ENCODE assay signal across 10 cellular contexts in the genomic region with DNA sequence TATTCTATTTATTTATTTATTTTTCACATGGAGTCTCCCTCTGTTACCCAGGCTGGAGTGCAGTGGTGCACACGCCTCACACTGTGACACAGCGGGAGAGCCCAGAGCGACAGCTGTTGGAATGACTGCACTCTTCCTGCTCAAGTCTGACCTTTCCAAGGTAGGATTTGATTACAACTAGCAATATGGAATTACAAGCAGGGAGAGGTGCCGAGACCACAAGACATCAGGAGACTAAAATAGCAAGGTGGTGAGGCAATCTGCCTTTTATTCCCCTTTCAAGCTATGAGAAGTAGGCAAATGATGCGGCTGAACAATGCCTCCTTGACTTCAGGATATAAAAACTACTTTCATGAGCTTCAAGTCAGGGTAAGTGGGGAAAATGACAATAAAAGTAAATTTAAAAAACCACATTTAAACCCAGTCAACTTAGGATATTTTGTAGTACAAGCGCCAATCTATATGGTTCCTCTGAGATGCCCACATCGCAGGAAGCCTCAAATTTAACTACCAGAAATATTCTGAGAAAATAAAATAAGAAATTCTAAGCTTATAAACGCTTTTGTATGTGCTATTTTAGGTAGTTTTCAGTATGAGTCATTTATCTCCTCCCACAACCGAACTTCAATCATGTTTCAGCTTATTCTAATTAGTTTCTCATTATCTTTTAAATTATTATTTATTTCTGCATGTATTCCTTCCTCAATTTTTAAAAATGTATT.
DNase-seq lines count a peak whose midpoint lies in the region; ATAC-seq and TF ChIP-seq lines count a peak whose summit lies in the region.
"Had no signal": no experiment of that assay in that cellular context is flagged by ENCODE, and none has a peak within 500 bp of the region (broad histone marks: within the 10 kb centered on the region; RNA-seq: fewer than 3 reads in every experiment).

No MANE protein-coding gene starts in this region.

- no peak for TF ChIP-seq EP300 in gastroesophageal sphincter (IDR thresholded peaks at IDR 0.05)

- in situ Hi-C loops in SK-MEL-5 (cut with HindIII; ENCODE audit: low pct_unique_long_range_greater_than_20kb, low sequenced_read_pairs), result no loop called here

- TF ChIP-seq POLR2A in gastroesophageal sphincter (IDR thresholded peaks at IDR 0.05), result no peak

- H3K9me3 Mint-ChIP-seq in natural killer cell, result no peaks in the 10 kb centered on the region

- H3K4me3 ChIP-seq in mucosa of descending colon (no peak overlapping the region), gastroesophageal sphincter (no peak overlapping the region)

- H3K9me3 ChIP-seq in mucosa of descending colon (no peaks in the 10 kb centered on the region), gastroesophageal sphincter (no peaks in the 10 kb centered on the region)

- WGBS in gastroesophageal sphincter (ENCODE audit: low coverage in 1 of 2), 2 donors, result 66 to 68% methylated on average over 6 to 9 of the region's 9 CpGs

- peaks cover 0 to 5% of the 10 kb centered on the region in 2 donors for H3K27me3 Mint-ChIP-seq in natural killer cell (ENCODE audit: low read depth in 2 of 2)

- no peaks in the 10 kb centered on the region for H3K36me3 ChIP-seq in mucosa of descending colon (ENCODE audit: low read depth)
- H3K36me3 ChIP-seq in gastroesophageal sphincter, result no peaks in the 10 kb centered on the region

- no peaks in the 10 kb centered on the region for H3K4me1 ChIP-seq in mucosa of descending colon (ENCODE audit: low read depth)
- peaks cover 0 to 22% (median 0%) of the 10 kb centered on the region in 3 donors for H3K4me1 ChIP-seq in gastroesophageal sphincter

- H3K4me3 Mint-ChIP-seq in natural killer cell, result no peak overlapping the region

- H3K36me3 Mint-ChIP-seq in natural killer cell, result no peaks in the 10 kb centered on the region

- H3K27ac ChIP-seq in gastroesophageal sphincter, result no peak overlapping the region

- DNase-seq in HPDE6-E6E7 (ENCODE audit: extremely low spot score) (peak; percentile 66), SK-MEL-5 (ENCODE audit: low read depth, low spot score) (peak; percentile 93), mucosa of descending colon (no peak), natural killer cell (no peak)
- no peak for DNase-seq in activated CD4-positive, CD25-positive, alpha-beta regulatory T cell (lab: John Stamatoyannopoulos, UW)
- DNase-seq in stimulated activated CD4-positive, alpha-beta T cell treated with anti-CD3 and anti-CD28 coated beads, Interleukin-12 subunit alpha, Interleukin-12 subunit beta, amount 100 ng/mL, for 4 hours, result no peak
- DNase-seq: activated naive CD4-positive, alpha-beta T cell treated with anti-CD3 and anti-CD28 coated beads, Interleukin-2, amount 50 U/mL, for 16 hours; kidney had no signal

- H3K27me3 ChIP-seq in gastroesophageal sphincter, result no peaks in the 10 kb centered on the region

- H3K27ac Mint-ChIP-seq in natural killer cell, result no peak overlapping the region

- intact Hi-C loops in mucosa of descending colon (cut with DNase I, micrococcal nuclease), result no loop called here
- intact Hi-C loops in natural killer cell (cut with micrococcal nuclease), result no loop called here

- TF ChIP-seq CTCF in mucosa of descending colon (IDR thresholded peaks at IDR 0.05), result no peak
- no peak for TF ChIP-seq CTCF in gastroesophageal sphincter (IDR thresholded peaks at IDR 0.05)
- TF ChIP-seq CTCF in natural killer cell (IDR thresholded peaks at IDR 0.05), result no peak

- ATAC-seq in GM18502 (IDR thresholded peaks at IDR 0.05; ENCODE audit: poor library complexity, unreplicated experiment) (peak; percentile 80), mucosa of descending colon (peak; percentile 29), gastroesophageal sphincter (no peak), natural killer cell (no peak)

- no peaks in the 10 kb centered on the region for H3K4me1 Mint-ChIP-seq in natural killer cell

Comparison
In these comparisons a context has a peak if more than half of its experiments do, and no peak if none do; other contexts are left out.
1. ATAC-seq: peak in GM18502 (single experiment) and mucosa of descending colon (single experiment); none in gastroesophageal sphincter (single experiment) and natural killer cell (0 of 3).
2. DNase-seq: peak in HPDE6-E6E7 (single experiment) and SK-MEL-5 (single experiment); none in mucosa of descending colon (0 of 3), activated CD4-positive, CD25-positive, alpha-beta regulatory T cell (0 of 4), stimulated activated CD4-positive, alpha-beta T cell treated with anti-CD3 and anti-CD28 coated beads, Interleukin-12 subunit alpha, Interleukin-12 subunit beta, amount 100 ng/mL, for 4 hours (single experiment) and natural killer cell (single experiment).